Comparison of ENCODE assay signal across 1 cellular context in genomic region chr11:61769169-61769920, GRCh38.
TF ChIP-seq lines count a peak whose summit lies in the region.

No MANE protein-coding gene starts in this region.

TF ChIP-seq in HepG2, 621 proteins besides CTCF, POLR2A, EP300 and RAD21 (continued from another document and continues in another):
- TF ChIP-seq USF2 (IDR thresholded peaks at IDR 0.05; ENCODE audit: low read depth, low read length) = no peak
- TF ChIP-seq USF2 (CRISPR knock-in tag; IDR thresholded peaks at IDR 0.05; ENCODE audit: borderline replicate concordance) = no peak
- peak; percentile 32; the same call in 1 of the 2 replicates for TF ChIP-seq ZNF710 (CRISPR knock-in tag; IDR thresholded peaks at IDR 0.05; ENCODE audit: borderline replicate concordance)
- no peak for TF ChIP-seq ZNF296 (CRISPR knock-in tag; conservative IDR thresholded peaks at IDR 0.05)
- TF ChIP-seq CBX2 (IDR thresholded peaks at IDR 0.05; ENCODE audit: low read depth, low read length) = no peak
- TF ChIP-seq CBX2 (CRISPR knock-in tag; IDR thresholded peaks at IDR 0.05; ENCODE audit: low read depth) = no peak
- peak; percentile 79; the same call in 1 of the 2 replicates for TF ChIP-seq ZNF350 (CRISPR knock-in tag; IDR thresholded peaks at IDR 0.05; ENCODE audit: borderline replicate concordance, low read depth)
- TF ChIP-seq NFATC3 (CRISPR knock-in tag; IDR thresholded peaks at IDR 0.05) = no peak
- peak; percentile 85; the same call in 1 of the 2 replicates for TF ChIP-seq FOXJ3 (CRISPR knock-in tag; IDR thresholded peaks at IDR 0.05; ENCODE audit: borderline replicate concordance)
- TF ChIP-seq MTA1 (CRISPR knock-in tag; IDR thresholded peaks at IDR 0.05; ENCODE audit: borderline replicate concordance) = peak; percentile 87; the same call in 1 of the 2 replicates
- TF ChIP-seq ZNF20 (CRISPR knock-in tag; IDR thresholded peaks at IDR 0.05) = 0 out of 2 replicates have a peak, but pooled peaks have one; percentile 50
- no peak for TF ChIP-seq ZNF766 (CRISPR knock-in tag; IDR thresholded peaks at IDR 0.05; ENCODE audit: borderline replicate concordance)
- peak; percentile 90 for TF ChIP-seq ZFX (CRISPR knock-in tag; IDR thresholded peaks at IDR 0.05; ENCODE audit: low read depth)
- no peak for TF ChIP-seq GTF2F1 (IDR thresholded peaks at IDR 0.05; ENCODE audit: low read length)
- TF ChIP-seq ETV5 (CRISPR knock-in tag; IDR thresholded peaks at IDR 0.05; ENCODE audit: borderline replicate concordance) = peak; percentile 67; the same call in 1 of the 2 replicates
- TF ChIP-seq MYNN (CRISPR knock-in tag; IDR thresholded peaks at IDR 0.05; ENCODE audit: low read depth) = 0 out of 2 replicates have a peak, but pooled peaks have one; percentile 34
- TF ChIP-seq GATA4 (IDR thresholded peaks at IDR 0.05; ENCODE audit: borderline replicate concordance, low read depth) = no peak
- no peak for TF ChIP-seq ZNF564 (CRISPR knock-in tag; IDR thresholded peaks at IDR 0.05)
- TF ChIP-seq GMEB2 (CRISPR knock-in tag; IDR thresholded peaks at IDR 0.05; ENCODE audit: low read depth) = no peak
- no peak for TF ChIP-seq NFE2 (CRISPR knock-in tag; IDR thresholded peaks at IDR 0.05)
- no peak for TF ChIP-seq ZNF333 (CRISPR knock-in tag; IDR thresholded peaks at IDR 0.05; ENCODE audit: borderline replicate concordance)
- TF ChIP-seq ATF4 (CRISPR knock-in tag; IDR thresholded peaks at IDR 0.05) = no peak
- peak; percentile 70; the same call in 1 of the 2 replicates for TF ChIP-seq ZBTB7A (CRISPR knock-in tag; IDR thresholded peaks at IDR 0.05)
- peak; percentile 59 for TF ChIP-seq JUND (CRISPR knock-in tag; IDR thresholded peaks at IDR 0.05)
- TF ChIP-seq ZNF124 (CRISPR knock-in tag; IDR thresholded peaks at IDR 0.05) = peak; percentile 66
- 0 out of 2 replicates have a peak, but pooled peaks have one; percentile 23 for TF ChIP-seq MXD3 (CRISPR knock-in tag; IDR thresholded peaks at IDR 0.05)
- 0 out of 2 replicates have a peak, but pooled peaks have one; percentile 32 for TF ChIP-seq ZFP1 (CRISPR knock-in tag; IDR thresholded peaks at IDR 0.05)
- 0 out of 2 replicates have a peak, but pooled peaks have one; percentile 4 for TF ChIP-seq RBAK (CRISPR knock-in tag; IDR thresholded peaks at IDR 0.05)
- TF ChIP-seq CREBL2 (CRISPR knock-in tag; IDR thresholded peaks at IDR 0.05; ENCODE audit: borderline replicate concordance) = 0 out of 2 replicates have a peak, but pooled peaks have one; percentile 51
- peak; percentile 15; the same call in 1 of the 2 replicates for TF ChIP-seq SIX4 (CRISPR knock-in tag; IDR thresholded peaks at IDR 0.05)
- TF ChIP-seq PTBP1 (IDR thresholded peaks at IDR 0.05; ENCODE audit: low read depth, low read length, poor library complexity, severe bottlenecking) = no peak
- no peak for TF ChIP-seq NPAS2 (CRISPR knock-in tag; IDR thresholded peaks at IDR 0.05; ENCODE audit: borderline replicate concordance)
- TF ChIP-seq ZNF761 (CRISPR knock-in tag; conservative IDR thresholded peaks at IDR 0.05) = 0 out of 2 replicates have a peak, but pooled peaks have one; percentile 33
- peak; percentile 35; the same call in 1 of the 2 replicates for TF ChIP-seq ZSCAN29 (CRISPR knock-in tag; conservative IDR thresholded peaks at IDR 0.05)
- TF ChIP-seq ZNF503 (CRISPR knock-in tag; IDR thresholded peaks at IDR 0.05) = peak; percentile 45; the same call in 1 of the 2 replicates
- peak; percentile 25; the same call in 1 of the 2 replicates for TF ChIP-seq BCL3 (CRISPR knock-in tag; IDR thresholded peaks at IDR 0.05)
- TF ChIP-seq HNRNPLL (IDR thresholded peaks at IDR 0.05; ENCODE audit: low read depth, low read length, poor library complexity, severe bottlenecking) = peak; percentile 33
- TF ChIP-seq DBP (CRISPR knock-in tag; IDR thresholded peaks at IDR 0.05; ENCODE audit: not compliant biosample characterization) = no peak
- no peak for TF ChIP-seq TBP (CRISPR knock-in tag; IDR thresholded peaks at IDR 0.05)
- no peak for TF ChIP-seq RORA (CRISPR knock-in tag; IDR thresholded peaks at IDR 0.05)
- peak; percentile 92 for TF ChIP-seq KDM6A (CRISPR knock-in tag; IDR thresholded peaks at IDR 0.05; ENCODE audit: low read depth)
- no peak for TF ChIP-seq ZNF577 (CRISPR knock-in tag; IDR thresholded peaks at IDR 0.05; ENCODE audit: borderline replicate concordance, low read depth)
- TF ChIP-seq ZNF501 (CRISPR knock-in tag; IDR thresholded peaks at IDR 0.05) = 0 out of 2 replicates have a peak, but pooled peaks have one; percentile 28
- TF ChIP-seq NFYC (CRISPR knock-in tag; IDR thresholded peaks at IDR 0.05) = peak; percentile 20; the same call in 1 of the 2 replicates
- TF ChIP-seq ZNF691 (CRISPR knock-in tag; IDR thresholded peaks at IDR 0.05; ENCODE audit: borderline replicate concordance, low read depth) = peak; percentile 29; the same call in 1 of the 2 replicates
- TF ChIP-seq KLF16 (CRISPR knock-in tag; IDR thresholded peaks at IDR 0.05) = peak in 1 of 2 experiments; percentile 49; a peak in 1 of 4 replicates
- TF ChIP-seq GRHL1 (CRISPR knock-in tag; conservative IDR thresholded peaks at IDR 0.05) = no peak
- no peak for TF ChIP-seq TARDBP (CRISPR knock-in tag; IDR thresholded peaks at IDR 0.05)
